ENCODE assay signal across 23 cellular contexts in the genomic region with DNA sequence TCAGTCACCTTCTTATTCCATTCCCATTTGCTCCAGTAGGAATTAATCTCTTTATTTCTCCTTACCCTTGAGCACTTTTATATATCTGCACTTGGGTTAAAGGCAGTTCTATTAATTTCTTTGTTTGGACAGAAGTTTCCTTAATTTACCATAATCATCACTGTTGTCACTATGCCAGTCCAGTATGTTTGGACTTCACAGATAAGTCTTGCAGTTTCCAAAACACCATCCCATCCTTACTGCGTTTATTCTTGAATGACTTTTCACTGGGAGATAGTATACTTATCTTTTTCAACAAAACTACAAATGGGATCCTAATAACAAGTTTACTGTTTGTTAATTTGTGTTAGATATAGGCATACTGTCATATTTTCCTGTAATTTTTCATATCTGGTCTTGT.
"Had no signal": no experiment of that assay in that cellular context is flagged by ENCODE, and none has a peak within 500 bp of the region (broad histone marks: within the 10 kb centered on the region; RNA-seq: fewer than 3 reads in every experiment).

No MANE protein-coding gene starts in this region.

- H3K27ac Mint-ChIP-seq: natural killer cell treated with Interleukin-12 subunit alpha and Interleukin-12 subunit beta and Interleukin-15 and Interleukin-18, amount 100 ng/mL, for 72 hours; stimulated activated memory B cell treated with anti-CD40 and anti-IgM and Interleukin-4, amounts not matched to agents 10 μg/mL and 1 μg/mL and 100 μg/mL, for 72 hours had no signal

- H3K9me3 Mint-ChIP-seq: effector memory CD8-positive, alpha-beta T cell; naive B cell; natural killer cell treated with Interleukin-12 subunit alpha and Interleukin-12 subunit beta and Interleukin-15 and Interleukin-18, amount 100 ng/mL, for 72 hours; neural crest cell; stimulated activated memory B cell treated with anti-CD40 and anti-IgM and Interleukin-4, amounts not matched to agents 10 μg/mL and 1 μg/mL and 100 μg/mL, for 72 hours had no signal

- H3K27me3 Mint-ChIP-seq: effector memory CD8-positive, alpha-beta T cell; naive B cell; natural killer cell treated with Interleukin-12 subunit alpha and Interleukin-12 subunit beta and Interleukin-15 and Interleukin-18, amount 100 ng/mL, for 72 hours; stimulated activated memory B cell treated with anti-CD40 and anti-IgM and Interleukin-4, amounts not matched to agents 10 μg/mL and 1 μg/mL and 100 μg/mL, for 72 hours had no signal

- H3K4me1 Mint-ChIP-seq: neural crest cell; stimulated activated memory B cell treated with anti-CD40 and anti-IgM and Interleukin-4, amounts not matched to agents 10 μg/mL and 1 μg/mL and 100 μg/mL, for 72 hours had no signal

- H3K4me3 Mint-ChIP-seq: effector memory CD8-positive, alpha-beta T cell; mesothelial cell of epicardium; naive B cell; natural killer cell treated with Interleukin-12 subunit alpha and Interleukin-12 subunit beta and Interleukin-15 and Interleukin-18, amount 100 ng/mL, for 72 hours; neural crest cell; stimulated activated memory B cell treated with anti-CD40 and anti-IgM and Interleukin-4, amounts not matched to agents 10 μg/mL and 1 μg/mL and 100 μg/mL, for 72 hours had no signal

- DNase-seq: cortex of kidney; effector memory CD8-positive, alpha-beta T cell; foreskin fibroblast; gastrocnemius medialis; heart left ventricle; kidney; mesenchymal stem cell; mucosa of descending colon; naive B cell; psoas muscle; right cardiac atrium; spleen; stimulated activated CD4-positive, alpha-beta T cell treated with anti-CD3 and anti-CD28 coated beads, Interleukin-4, amount 100 ng/mL, for 4 hours; stimulated activated naive CD8-positive, alpha-beta T cell treated with anti-CD3 and anti-CD28 coated beads, Interleukin-15, Interleukin-2, amounts not matched to agents 100 U/mL and 50 U/mL, for 24 hours; substantia nigra; testis; tibial artery; upper lobe of right lung; uterus had no signal
